1 cellular context compared by ENCODE assay signal in genomic region chr3:193777524-193777923, GRCh38.
TF ChIP-seq lines count a peak whose summit lies in the region.

No MANE protein-coding gene starts in this region.

TF ChIP-seq in HepG2, 621 proteins besides CTCF, POLR2A, EP300 and RAD21 (continued from another document and continues in another):
- no peak for TF ChIP-seq TRAFD1 (CRISPR knock-in tag; IDR thresholded peaks at IDR 0.05; ENCODE audit: borderline replicate concordance)
- TF ChIP-seq AHDC1 (CRISPR knock-in tag; IDR thresholded peaks at IDR 0.05; ENCODE audit: borderline replicate concordance) = peak; percentile 87; the same call in 1 of the 2 replicates
- peak; percentile 91 for TF ChIP-seq MEF2D (CRISPR knock-in tag; IDR thresholded peaks at IDR 0.05)
- TF ChIP-seq IKZF5 (CRISPR knock-in tag; IDR thresholded peaks at IDR 0.05) = peak; percentile 46; the same call in 1 of the 2 replicates
- no peak for TF ChIP-seq ZNF333 (CRISPR knock-in tag; IDR thresholded peaks at IDR 0.05; ENCODE audit: borderline replicate concordance)
- TF ChIP-seq PCBP1 (IDR thresholded peaks at IDR 0.05; ENCODE audit: borderline replicate concordance, low read depth, low read length) = no peak
- TF ChIP-seq ATF7-NPFF (CRISPR knock-in tag; IDR thresholded peaks at IDR 0.05; ENCODE audit: low read depth) = no peak
- TF ChIP-seq ZKSCAN8 (CRISPR knock-in tag; IDR thresholded peaks at IDR 0.05; ENCODE audit: borderline replicate concordance) = peak; percentile 50; the same call in 1 of the 2 replicates
- TF ChIP-seq FOXP1 (IDR thresholded peaks at IDR 0.05) = no peak
- peak; percentile 64 for TF ChIP-seq FOXP1 (CRISPR knock-in tag; IDR thresholded peaks at IDR 0.05)
- no peak for TF ChIP-seq HOXA5 (CRISPR knock-in tag; IDR thresholded peaks at IDR 0.05)
- TF ChIP-seq POGZ (CRISPR knock-in tag; IDR thresholded peaks at IDR 0.05) = peak; percentile 79
- peak; percentile 67 for TF ChIP-seq HNF4G (IDR thresholded peaks at IDR 0.05; ENCODE audit: borderline replicate concordance, low read depth, low read length)
- peak; percentile 78; the same call in 1 of the 2 replicates for TF ChIP-seq HNF4G (CRISPR knock-in tag; IDR thresholded peaks at IDR 0.05; ENCODE audit: borderline replicate concordance, low read depth)
- TF ChIP-seq BRCA1 (CRISPR knock-in tag; IDR thresholded peaks at IDR 0.05) = no peak
- no peak for TF ChIP-seq TAF15 (IDR thresholded peaks at IDR 0.05; ENCODE audit: low read depth, low read length, poor library complexity, severe bottlenecking)
- TF ChIP-seq FOSL2 (CRISPR knock-in tag; IDR thresholded peaks at IDR 0.05) = peak; percentile 67
- 0 out of 2 replicates have a peak, but pooled peaks have one; percentile 13 for TF ChIP-seq TCF7 (IDR thresholded peaks at IDR 0.05; ENCODE audit: low read depth)
- peak; percentile 54; the same call in 1 of the 2 replicates for TF ChIP-seq NR2F6 (IDR thresholded peaks at IDR 0.05)
- TF ChIP-seq NR2F6 (CRISPR knock-in tag; IDR thresholded peaks at IDR 0.05) = peak; percentile 77
- no peak for TF ChIP-seq HCFC1 (IDR thresholded peaks at IDR 0.05; ENCODE audit: low read depth, low read length)
- 0 out of 2 replicates have a peak, but pooled peaks have one; percentile 42 for TF ChIP-seq PRDM15 (CRISPR knock-in tag; IDR thresholded peaks at IDR 0.05)
- no peak for TF ChIP-seq THAP8 (CRISPR knock-in tag; IDR thresholded peaks at IDR 0.05; ENCODE audit: borderline replicate concordance)
- TF ChIP-seq KDM1A (CRISPR knock-in tag; IDR thresholded peaks at IDR 0.05) = 0 out of 2 replicates have a peak, but pooled peaks have one; percentile 30
- TF ChIP-seq ATAD3A (CRISPR knock-in tag; IDR thresholded peaks at IDR 0.05) = no peak
- TF ChIP-seq GATAD2A (CRISPR knock-in tag; IDR thresholded peaks at IDR 0.05) = peak; percentile 95
- TF ChIP-seq ZNF331 (CRISPR knock-in tag; IDR thresholded peaks at IDR 0.05) = peak; percentile 49; the same call in 1 of the 2 replicates
- no peak for TF ChIP-seq ZBTB10 (CRISPR knock-in tag; IDR thresholded peaks at IDR 0.05; ENCODE audit: borderline replicate concordance)
- TF ChIP-seq ERF (CRISPR knock-in tag; IDR thresholded peaks at IDR 0.05) = peak; percentile 80; the same call in 1 of the 2 replicates
- TF ChIP-seq HOMEZ (CRISPR knock-in tag; IDR thresholded peaks at IDR 0.05; ENCODE audit: low read depth) = peak; percentile 87
- no peak for TF ChIP-seq AKAP8 (CRISPR knock-in tag; IDR thresholded peaks at IDR 0.05)
- TF ChIP-seq SAP130 (CRISPR knock-in tag; IDR thresholded peaks at IDR 0.05; ENCODE audit: low read depth) = peak; percentile 80; the same call in 1 of the 2 replicates
- TF ChIP-seq GFI1 (CRISPR knock-in tag; IDR thresholded peaks at IDR 0.05; ENCODE audit: borderline replicate concordance) = peak; percentile 69; the same call in 1 of the 2 replicates
- TF ChIP-seq HMG20A (CRISPR knock-in tag; IDR thresholded peaks at IDR 0.05; ENCODE audit: borderline replicate concordance) = peak; percentile 88; the same call in 1 of the 2 replicates
- TF ChIP-seq RCOR2 (CRISPR knock-in tag; IDR thresholded peaks at IDR 0.05) = peak; percentile 80
- TF ChIP-seq GATA4 (IDR thresholded peaks at IDR 0.05; ENCODE audit: borderline replicate concordance, low read depth) = no peak
- 0 out of 2 replicates have a peak, but pooled peaks have one; percentile 47 for TF ChIP-seq PRDM10 (CRISPR knock-in tag; IDR thresholded peaks at IDR 0.05; ENCODE audit: low read depth)
- TF ChIP-seq DMAP1 (CRISPR knock-in tag; IDR thresholded peaks at IDR 0.05) = peak; percentile 36; the same call in 1 of the 2 replicates
- TF ChIP-seq HDAC1 (CRISPR knock-in tag; IDR thresholded peaks at IDR 0.05) = peak; percentile 68
